Comparison of ENCODE assay signal across 8 cellular contexts in genomic region chr17:2054740-2055493, GRCh38. TPM values are rescaled to one million over a fixed set of nuclear protein-coding genes. Genes with fewer than 3 reads are reported as not detected.
DNase-seq lines count a peak whose midpoint lies in the region; ATAC-seq, FAIRE-seq and TF ChIP-seq lines count a peak whose summit lies in the region.

Gene HIC1, plus strand, starts transcription at chr17:2055103. Its CDS starts 1,588 bp downstream, at chr17:2056691.

- intact Hi-C loops in breast epithelium (cut with DNase I; ENCODE audit: low total_unique reads), result loop anchor here (5.0 kb wide), 1 partner anchor 187 kb away; no protein-coding TSS in a partner anchor

- H3K27me3 ChIP-seq in breast epithelium (no peaks in the 10 kb centered on the region), small intestine (ENCODE audit: control insufficient read depth in 2 of 2, insufficient read depth in 2 of 2, low read length in 2 of 2) (peaks cover 2 to 12% of the 10 kb centered on the region in 2 donors)

- TF ChIP-seq CTCF in WI38 (IDR thresholded peaks at IDR 0.05; ENCODE audit: low read depth, low read length) (peak; percentile 57), breast epithelium (IDR thresholded peaks at IDR 0.05) (peak; percentile 41 to 97 (median 88))

- H3K9me3 ChIP-seq in breast epithelium, result no peaks in the 10 kb centered on the region
- no peaks in the 10 kb centered on the region for H3K9me3 ChIP-seq in small intestine (ENCODE audit: control insufficient read depth, low read depth)

- in situ Hi-C loops in Caki2 (cut with HindIII; ENCODE audit: low pct_unique_long_range_greater_than_20kb, low sequenced_read_pairs), result no loop called here

- H3K4me3 ChIP-seq in WI38 (ENCODE audit: low read depth, low read length) (peak within 1 kb of the TSS; percentile 78), breast epithelium (peak within 1 kb of the TSS; percentile 61 to 84 (median 70)), small intestine (ENCODE audit: low read depth in 1 of 2, low read length in 2 of 2) (peak within 1 kb of the TSS; percentile 56 to 75)

- FAIRE-seq in small intestine (lab: Jason Lieb, UNC), result no peak

- H3K36me3 ChIP-seq in breast epithelium (no peaks in the 10 kb centered on the region), small intestine (ENCODE audit: control insufficient read depth in 2 of 2, insufficient read depth in 2 of 2, low read length in 2 of 2) (peaks cover 0 to 8% of the 10 kb centered on the region in 2 donors)

- H3K4me1 ChIP-seq in breast epithelium, result peaks cover 10 to 11% of the 10 kb centered on the region in 2 donors
- peaks cover 0 to 10% of the 10 kb centered on the region in 2 donors for H3K4me1 ChIP-seq in small intestine (ENCODE audit: control insufficient read depth in 2 of 2, insufficient read depth in 1 of 2, low read depth in 1 of 2, low read length in 1 of 2)

- peak within 1 kb of the TSS; percentile 85 to 89 for H3K27ac ChIP-seq in breast epithelium
- H3K27ac ChIP-seq in small intestine (ENCODE audit: low read depth in 1 of 2, low read length in 1 of 2), result peak within 1 kb of the TSS; percentile 82 to 93

- peak; percentile 25 for ATAC-seq in GM21717 (IDR thresholded peaks at IDR 0.05; ENCODE audit: unreplicated experiment)

- peak; percentile 21 for TF ChIP-seq POLR2A in breast epithelium (IDR thresholded peaks at IDR 0.05)

- 1% methylated on average over 53 to 87 of the region's 87 CpGs for WGBS in small intestine, 3 donors

- DNase-seq in Caki2 (ENCODE audit: low read depth) (peak; percentile 50), NCI-H1105 treated with DMSO at 0.1 percent for 48 hours (lab: John Stamatoyannopoulos, UW) (peak; percentile 35), breast epithelium (ENCODE audit: low spot score in 2 of 2) (peak; percentile 64 to 74), iPS-NIHi11 (ENCODE audit: low spot score) (peak; percentile 86), small intestine (peak; percentile 56), cortex of kidney (lab: John Stamatoyannopoulos, UW) (no peak)

RNA-seq across cellular contexts. Expression of gene HIC1, which starts in this region (rescaled TPM):
- not detected in 2 replicates for total RNA-seq in Caki2 (2014; rRNA removed; shearing (Covaris generic); ENCODE audit: low replicate concordance)
- total RNA-seq in breast epithelium, result 10 to 100 TPM; 12.6 to 16.4 (median 12.7) TPM
- polyA plus RNA-seq in small intestine, result 1 to 10 TPM in 2 of 3 donors, under 1 TPM in 1; 0.89 to 6.9 (median 6.2) TPM

Comparison
In these comparisons a context has a peak if more than half of its experiments do, and no peak if none do; other contexts are left out.
1. RNA of gene HIC1 (total RNA-seq): 12.6 to 16.4 TPM in breast epithelium; not detected in Caki2; every median in the first group is over 10 times any median in the second.
2. Peak in DNase-seq in Caki2; RNA of the gene not detected or under 1 TPM.
3. Peak in every context shown above with its lines, with median percentiles within 50 percentile points of each other: H3K4me3 ChIP-seq.